In genomic region chr4:152680988-152681731, GRCh38 we compare ENCODE assay signal across 9 cellular contexts. TPM values are rescaled to one million over a fixed set of nuclear protein-coding genes. Genes with fewer than 3 reads are reported as not detected.
DNase-seq lines count a peak whose midpoint lies in the region; ATAC-seq and TF ChIP-seq lines count a peak whose summit lies in the region.
"Had no signal": no experiment of that assay in that cellular context is flagged by ENCODE, and none has a peak within 500 bp of the region (broad histone marks: within the 10 kb centered on the region; RNA-seq: fewer than 3 reads in every experiment).

No MANE protein-coding gene starts in this region.

- peaks cover 0 to 10% (median 0%) of the 10 kb centered on the region in 4 donors for H3K4me1 ChIP-seq in right lobe of liver

- H3K9me3 ChIP-seq in right lobe of liver = no peaks in the 10 kb centered on the region

- WGBS in right lobe of liver (ENCODE audit: insufficient coverage, low coverage, low lambda C conversion rate, missing lambda C conversion rate) = 75% methylated on average over 9 of the region's 9 CpGs

- DNase-seq in EL (peak; percentile 94), HT1080 (ENCODE audit: low read depth) (peak; percentile 96), lung microvascular endothelial cell (ENCODE audit: low read depth in 2 of 2) (peak; percentile 31 to 85), right lobe of liver (no peak), NCI-H1048 (lab: John Stamatoyannopoulos, UW) (no peak)
- DNase-seq: NCI-H82 had no signal

- H3K4me3 ChIP-seq in right lobe of liver = no peak overlapping the region

- no peaks in the 10 kb centered on the region for H3K36me3 ChIP-seq in right lobe of liver

- TF ChIP-seq CTCF in VCaP (conservative IDR thresholded peaks at IDR 0.05) = no peak
- no peak for TF ChIP-seq CTCF in right lobe of liver (IDR thresholded peaks at IDR 0.05)

- ATAC-seq in right lobe of liver (no peak), GM21423 (IDR thresholded peaks at IDR 0.05; ENCODE audit: unreplicated experiment) (no peak), GM18519 (IDR thresholded peaks at IDR 0.05; ENCODE audit: low FRiP score, unreplicated experiment) (no peak)

- intact Hi-C loops in right lobe of liver (cut with DNase I) = no loop called here

- no peaks in the 10 kb centered on the region for H3K27me3 ChIP-seq in right lobe of liver

- no peak for TF ChIP-seq POLR2A in right lobe of liver (IDR thresholded peaks at IDR 0.05)

- H3K27ac ChIP-seq in VCaP = peak overlapping the region; percentile 75; the same call in 1 of the 2 replicates
- no peak overlapping the region for H3K27ac ChIP-seq in right lobe of liver

RNA-seq across cellular contexts. Expression of gene TMEM154, which starts 1.4 kb away (rescaled TPM):
- total RNA-seq in HT1080 (2014; rRNA removed; shearing (Covaris generic)) = 10.0 and 16.3 TPM in 2 replicates
- polyA plus RNA-seq in HT1080 (2015; cell fraction: cytosol; rRNA removed) = 18.1 and 19.7 TPM in 2 replicates
- polyA plus RNA-seq in HT1080 (2015; cell fraction: nucleus; rRNA removed) = 16.9 and 17.0 TPM in 2 replicates
- total RNA-seq in lung microvascular endothelial cell (0.20 and 2.0 TPM in 2 replicates), right lobe of liver (1 to 10 TPM in 5 of 6 experiments, under 1 TPM in 1; 0.64 to 6.7 (median 2.9) TPM)

Comparison
In these comparisons a context has a peak if more than half of its experiments do, and no peak if none do; other contexts are left out.
1. DNase-seq: peak in EL (single experiment), HT1080 (single experiment) and lung microvascular endothelial cell (2 of 2); none in right lobe of liver (0 of 3) and NCI-H1048 (single experiment).